In the genomic region with DNA sequence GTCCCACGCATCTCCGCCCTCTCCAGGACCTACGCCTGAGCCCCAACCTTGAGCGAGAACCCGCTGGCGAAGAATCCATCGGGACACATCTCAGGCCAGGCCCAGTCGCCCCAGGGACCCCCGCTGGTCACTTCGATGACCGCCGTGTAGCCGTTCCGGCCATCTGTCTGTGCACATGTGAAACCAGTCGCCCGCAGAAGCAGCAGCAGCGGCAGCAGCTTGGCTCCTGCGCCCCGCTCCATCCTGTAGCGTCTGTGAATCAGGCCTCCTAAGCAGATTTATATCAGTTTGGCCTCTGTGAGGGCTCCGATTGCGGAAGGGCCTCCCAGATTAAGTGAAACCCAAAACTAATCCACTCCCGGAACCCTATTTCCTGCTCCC, we compare ENCODE assay signal across 9 cellular contexts. TPM values are rescaled to one million over a fixed set of nuclear protein-coding genes. Genes with fewer than 3 reads are reported as not detected.
DNase-seq lines count a peak whose midpoint lies in the region; ATAC-seq and TF ChIP-seq lines count a peak whose summit lies in the region.
"Had no signal": no experiment of that assay in that cellular context is flagged by ENCODE, and none has a peak within 500 bp of the region (broad histone marks: within the 10 kb centered on the region; RNA-seq: fewer than 3 reads in every experiment).

A gene with protein sequence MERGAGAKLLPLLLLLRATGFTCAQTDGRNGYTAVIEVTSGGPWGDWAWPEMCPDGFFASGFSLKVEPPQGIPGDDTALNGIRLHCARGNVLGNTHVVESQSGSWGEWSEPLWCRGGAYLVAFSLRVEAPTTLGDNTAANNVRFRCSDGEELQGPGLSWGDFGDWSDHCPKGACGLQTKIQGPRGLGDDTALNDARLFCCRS (minus strand): TSS at position 254 of the 381 bp plus-strand sequence. CDS start 12 bp downstream, at position 242.

- H3F3A ChIP-seq in GM23338 (replicated peaks; ENCODE audit: low read depth), result peaks cover 19% of the 10 kb centered on the region; the same call in 1 of the 2 replicates

- no peaks in the 10 kb centered on the region for H4K20me1 ChIP-seq in GM23338 (replicated peaks; ENCODE audit: insufficient read depth)

- H3K4me3 Mint-ChIP-seq in GM23338, result no peak within 1 kb of the TSS; the same call in 2 of the 3 replicates

- H3K27me3 ChIP-seq in GM23338 (ENCODE audit: insufficient read depth), result peaks cover 27% of the 10 kb centered on the region
- H3K27me3 ChIP-seq in muscle layer of colon (ENCODE audit: control insufficient read depth in 1 of 2, insufficient read depth in 2 of 2, low read length in 2 of 2), result peaks cover 12 to 23% of the 10 kb centered on the region in 2 donors

- H3K4me1 ChIP-seq in GM23338 (ENCODE audit: insufficient read depth) (peaks cover 30% of the 10 kb centered on the region), muscle layer of colon (ENCODE audit: insufficient read depth, low read length) (peaks cover 32% of the 10 kb centered on the region)

- no peak within 1 kb of the TSS for H3K27ac Mint-ChIP-seq in GM23338

- ATAC-seq in GM23338 (no peak), HG03039 (IDR thresholded peaks at IDR 0.05; ENCODE audit: unreplicated experiment) (no peak), HG02973 (IDR thresholded peaks at IDR 0.05; ENCODE audit: unreplicated experiment) (no peak)

- H3K9me3 ChIP-seq in muscle layer of colon (ENCODE audit: low read length), result no peaks in the 10 kb centered on the region

- peaks cover 34% of the 10 kb centered on the region for H3K27me3 Mint-ChIP-seq in GM23338 (ENCODE audit: insufficient read depth, low read depth, poor library complexity)

- H3K36me3 ChIP-seq in GM23338 (ENCODE audit: insufficient read depth), result no peaks in the 10 kb centered on the region
- H3K36me3 ChIP-seq in muscle layer of colon (ENCODE audit: insufficient read depth, low read length), result no peaks in the 10 kb centered on the region

- TF ChIP-seq CTCF in 22Rv1 (IDR thresholded peaks at IDR 0.05), result no peak
- no peak for TF ChIP-seq CTCF in GM23338 (conservative IDR thresholded peaks at IDR 0.05; ENCODE audit: low read depth in 2 of 2)
- no peak for TF ChIP-seq CTCF in cardiac fibroblast (IDR thresholded peaks at IDR 0.05; ENCODE audit: low read depth, low read length)

- H2AFZ ChIP-seq in GM23338, result peak within 1 kb of the TSS; percentile 59; the same call in 1 of the 2 replicates

- H3K27ac ChIP-seq in 22Rv1, result peak within 1 kb of the TSS; percentile 2; the same call in 1 of the 2 replicates
- peak within 1 kb of the TSS; percentile 62; the same call in 1 of the 2 replicates for H3K27ac ChIP-seq in GM23338 (ENCODE audit: low read depth)
- H3K27ac ChIP-seq in muscle layer of colon (ENCODE audit: low read depth, low read length), result peak within 1 kb of the TSS; percentile 54

- H3K4me3 ChIP-seq in GM23338 (no peak within 1 kb of the TSS), cardiac fibroblast (replicated peaks in 1 of 2; ENCODE audit: low read depth in 2 of 2, low read length in 2 of 2) (peak within 1 kb of the TSS; percentile 16 to 18), muscle layer of colon (ENCODE audit: low read depth in 1 of 2, low read length in 2 of 2) (peak within 1 kb of the TSS; percentile 7 to 61)

- peak; percentile 27 for DNase-seq in GM23338 (ENCODE audit: low spot score)
- peak; percentile 28 to 35 for DNase-seq in cardiac fibroblast (ENCODE audit: low read depth in 2 of 2)
- DNase-seq in NCI-H510A treated with DMSO at 0.1 percent for 48 hours (lab: John Stamatoyannopoulos, UW), result no peak
- DNase-seq in ureter (ENCODE audit: low spot score), result no peak
- DNase-seq: activated gamma-delta T cell treated with Interleukin-2 at 50 U/mL for 16 hours had no signal

- H3K79me2 ChIP-seq in GM23338 (replicated peaks; ENCODE audit: insufficient read depth), result no peaks in the 10 kb centered on the region

- peaks cover 5% of the 10 kb centered on the region; the same call in 1 of the 3 replicates for H3K36me3 Mint-ChIP-seq in GM23338 (ENCODE audit: low read depth)

- peaks cover 28% of the 10 kb centered on the region for H3K4me1 Mint-ChIP-seq in GM23338

- H3K9me3 Mint-ChIP-seq in GM23338, result no peaks in the 10 kb centered on the region; the same call in 2 of the 3 replicates

- no peak within 1 kb of the TSS for H3K9ac ChIP-seq in muscle layer of colon (ENCODE audit: low read length)

- H3K9me2 ChIP-seq in GM23338 (ENCODE audit: insufficient read depth), result no peaks in the 10 kb centered on the region

- H3K4me2 ChIP-seq in GM23338, result peak within 1 kb of the TSS; percentile 99; the same call in 1 of the 2 replicates

TF ChIP-seq in GM23338, 12 proteins besides CTCF, POLR2A, EP300 and RAD21 (continues in another document):
- TF ChIP-seq EZH2 (IDR thresholded peaks at IDR 0.05; ENCODE audit: low read depth, unreplicated experiment) (no peak), CREB1 (CRISPR knock-in tag; IDR thresholded peaks at IDR 0.05; ENCODE audit: low read depth) (no peak), ZNF462 (CRISPR knock-in tag; IDR thresholded peaks at IDR 0.05) (no peak), POLR2AphosphoS5 (IDR thresholded peaks at IDR 0.05; ENCODE audit: low read depth) (no peak), ZNF331 (CRISPR knock-in tag; IDR thresholded peaks at IDR 0.05; ENCODE audit: low read depth) (no peak), ZNF114 (CRISPR knock-in tag; IDR thresholded peaks at IDR 0.05) (no peak), ETS1 (IDR thresholded peaks at IDR 0.05) (no peak), EZH2phosphoT487 (IDR thresholded peaks at IDR 0.05; ENCODE audit: unreplicated experiment) (no peak), STAT1 (IDR thresholded peaks at IDR 0.05; ENCODE audit: unreplicated experiment) (no peak)

RNA-seq across cellular contexts. Expression of the gene that starts here (rescaled TPM):
- 0.38 TPM in 1 of 2 replicates, not detected in the other for total RNA-seq in GM23338 (2014; rRNA removed; shearing (Covaris generic))
- polyA plus RNA-seq in GM23338 (2016; fragmentation: Nextera tagmentation; extraction: Ambion mirVana), result 0.40 and 0.47 TPM in 2 replicates
- 0.89 TPM for total RNA-seq in ureter

Comparison
In these comparisons a context has a peak if more than half of its experiments do, and no peak if none do; other contexts are left out.
1. Peak in DNase-seq, H3K27ac ChIP-seq and H3K4me2 ChIP-seq in GM23338; RNA of the gene not detected or under 1 TPM.
2. H3K27ac ChIP-seq: peak in every context shown above with its lines; median percentile 62 in GM23338; 54 in muscle layer of colon; 2 in 22Rv1.
3. DNase-seq: peak in cardiac fibroblast (2 of 2); none in NCI-H510A treated with DMSO at 0.1 percent for 48 hours (single experiment) and ureter (single experiment).